8 cellular contexts compared by ENCODE assay signal in genomic region chr2:227472265-227473018, GRCh38. TPM values are rescaled to one million over a fixed set of nuclear protein-coding genes. Genes with fewer than 3 reads are reported as not detected.
DNase-seq lines count a peak whose midpoint lies in the region; ATAC-seq and TF ChIP-seq lines count a peak whose summit lies in the region.

No MANE protein-coding gene starts in this region.

- peak; percentile 56 for ATAC-seq in GM21786 (IDR thresholded peaks at IDR 0.05; ENCODE audit: unreplicated experiment)

- H3K27ac ChIP-seq in KOPT-K1 (ENCODE audit: low read depth, low read length, poor library complexity, severe bottlenecking): peak overlapping the region; percentile 71
- peak overlapping the region; percentile 81 to 87 for H3K27ac ChIP-seq in uterus

- TF ChIP-seq CTCF in GM12865 (IDR thresholded peaks at IDR 0.05; ENCODE audit: insufficient read depth, low read depth, low read length, missing control alignments): no peak
- TF ChIP-seq CTCF in nephron (IDR thresholded peaks at IDR 0.05; ENCODE audit: unreplicated experiment in 3 of 3): no peak
- no peak for TF ChIP-seq CTCF in uterus (IDR thresholded peaks at IDR 0.05)

- H3K27me3 Mint-ChIP-seq in nephron (ENCODE audit: low read depth): no peaks in the 10 kb centered on the region

- no peaks in the 10 kb centered on the region for H3K27me3 ChIP-seq in uterus

- H3K36me3 Mint-ChIP-seq in nephron (ENCODE audit: low read depth): no peaks in the 10 kb centered on the region

- peak; percentile 58 for DNase-seq in GM12865 (ENCODE audit: low read depth)
- peak; percentile 37 for DNase-seq in activated T-cell treated with anti-CD3 and anti-CD28 coated beads for 4 hours
- DNase-seq in fibroblast of gingiva (ENCODE audit: low read depth): peak; percentile 12
- DNase-seq in uterus: peak in 1 of 2 donors; percentile 17
- no peak for DNase-seq in COR-L47 (lab: John Stamatoyannopoulos, UW)

- peak overlapping the region in 2 of 3 experiments; percentile 9 to 88 for H3K27ac Mint-ChIP-seq in nephron

- no peak for TF ChIP-seq POLR2A in uterus (IDR thresholded peaks at IDR 0.05)

- peak overlapping the region; percentile 87 to 90 (median 89) for H3K4me3 Mint-ChIP-seq in nephron

- no peaks in the 10 kb centered on the region for H3K9me3 Mint-ChIP-seq in nephron

- peak overlapping the region; percentile 94 for H3K4me3 ChIP-seq in GM12865 (ENCODE audit: low read depth, low read length)
- H3K4me3 ChIP-seq in uterus: peak overlapping the region; percentile 59 to 100

- H3K36me3 ChIP-seq in KOPT-K1 (ENCODE audit: insufficient read depth, low read length) (no peaks in the 10 kb centered on the region), uterus (no peaks in the 10 kb centered on the region)

- H3K4me1 ChIP-seq in uterus: peaks cover 0 to 15% of the 10 kb centered on the region in 2 donors

- intact Hi-C loops in uterus (cut with DNase I; ENCODE audit: low total_unique reads): no loop called here

- H3K9me3 ChIP-seq in KOPT-K1 (ENCODE audit: insufficient read depth, low read length, poor library complexity, severe bottlenecking): no peaks in the 10 kb centered on the region
- H3K9me3 ChIP-seq in uterus: no peaks in the 10 kb centered on the region

- peaks cover 25% of the 10 kb centered on the region for H3K4me1 Mint-ChIP-seq in nephron

RNA-seq across cellular contexts. Expression of gene AGFG1, which starts 0.5 kb away (rescaled TPM):
- 10 to 100 TPM; 17.6 to 60.4 (median 29.9) TPM for total RNA-seq in uterus
